ENCODE assay signal across 27 cellular contexts in genomic region chr19:40524133-40524549, GRCh38.
"Had no signal": no experiment of that assay in that cellular context is flagged by ENCODE, and none has a peak within 500 bp of the region (broad histone marks: within the 10 kb centered on the region; RNA-seq: fewer than 3 reads in every experiment).

No MANE protein-coding gene starts in this region.

- H3K27me3 ChIP-seq: adrenal gland, brain microvascular endothelial cell, testis, uterus had no signal

- H3K9me3 Mint-ChIP-seq: activated T-cell treated with anti-CD3 and anti-CD28 coated beads, Interleukin-2, amount 50 U/mL, for 4 hours; activated T-helper 2 cell treated with anti-CD3 and anti-CD28 coated beads, Interferon-gamma antibody, Interleukin-2, Interleukin-4, amounts not matched to agents 10 μg/mL and 5 μg/mL and 100 μg/mL, durations not matched to agents 14 hours and 24 hours and 36 hours; dendritic cell treated with granulocyte-macrophage colony-stimulating factor and Interleukin-4, amounts not matched to agents 40 ng/mL and 50 ng/mL, for 4 days; immature natural killer cell had no signal

- H3K4me1 ChIP-seq: ascending aorta, uterus had no signal

- H3K4me3 Mint-ChIP-seq: activated naive CD8-positive, alpha-beta T cell; activated T-cell treated with anti-CD3 and anti-CD28 coated beads, Interleukin-2, amount 50 U/mL, for 4 hours; dendritic cell treated with granulocyte-macrophage colony-stimulating factor and Interleukin-4, amounts not matched to agents 40 ng/mL and 50 ng/mL, for 4 days; immature natural killer cell; naive B cell had no signal

- H3K4me2 ChIP-seq: hepatocyte had no signal

- H2AFZ ChIP-seq: hepatocyte had no signal

- H3K27ac Mint-ChIP-seq: activated naive CD8-positive, alpha-beta T cell; activated T-helper 2 cell treated with anti-CD3 and anti-CD28 coated beads, Interferon-gamma antibody, Interleukin-2, Interleukin-4, amounts not matched to agents 10 μg/mL and 5 μg/mL and 100 μg/mL, durations not matched to agents 14 hours and 24 hours and 36 hours; dendritic cell treated with granulocyte-macrophage colony-stimulating factor and Interleukin-4, amounts not matched to agents 40 ng/mL and 50 ng/mL, for 4 days; immature natural killer cell had no signal

- H3K79me2 ChIP-seq: hepatocyte had no signal

- H3K36me3 Mint-ChIP-seq: activated naive CD8-positive, alpha-beta T cell; immature natural killer cell; naive B cell had no signal

- H3K9me3 ChIP-seq: adrenal gland, ascending aorta, left lung, spleen, testis, uterus had no signal

- H3K4me3 ChIP-seq: adrenal gland, ascending aorta, hepatocyte, left lung, lung, spleen, testis, uterus had no signal

- H3K27ac ChIP-seq: adrenal gland, ascending aorta, brain microvascular endothelial cell, hepatocyte, left lung, spleen, testis, uterus, WERI-Rb-1 had no signal

- H3K36me3 ChIP-seq: adrenal gland, ascending aorta, brain microvascular endothelial cell, left lung, spleen, uterus, WERI-Rb-1 had no signal

- DNase-seq: activated CD4-positive, alpha-beta T cell treated with anti-CD3 and anti-CD28 coated beads for 1 hour; activated CD8-positive, alpha-beta memory T cell treated with anti-CD3 and anti-CD28 coated beads, Interleukin-2, amount 50 U/mL, for 48 hours; activated naive CD4-positive, alpha-beta T cell; activated T-cell treated with anti-CD3 and anti-CD28 coated beads, Interleukin-2, amount 50 U/mL, for 4 hours; adrenal gland; brain microvascular endothelial cell; effector CD4-positive, alpha-beta T cell; glutamatergic neuron; immature natural killer cell; kidney glomerular epithelial cell; left lung; naive B cell; occipital lobe; spleen; stimulated activated CD4-positive, alpha-beta T cell treated with anti-CD3 and anti-CD28 coated beads, Interleukin-4, amount 100 ng/mL, for 1 hour; stimulated activated naive CD4-positive, alpha-beta T cell; T1000; testis; trophoblast cell; uterus; WERI-Rb-1 had no signal
